Comparison of ENCODE assay signal across 17 cellular contexts in the genomic region with DNA sequence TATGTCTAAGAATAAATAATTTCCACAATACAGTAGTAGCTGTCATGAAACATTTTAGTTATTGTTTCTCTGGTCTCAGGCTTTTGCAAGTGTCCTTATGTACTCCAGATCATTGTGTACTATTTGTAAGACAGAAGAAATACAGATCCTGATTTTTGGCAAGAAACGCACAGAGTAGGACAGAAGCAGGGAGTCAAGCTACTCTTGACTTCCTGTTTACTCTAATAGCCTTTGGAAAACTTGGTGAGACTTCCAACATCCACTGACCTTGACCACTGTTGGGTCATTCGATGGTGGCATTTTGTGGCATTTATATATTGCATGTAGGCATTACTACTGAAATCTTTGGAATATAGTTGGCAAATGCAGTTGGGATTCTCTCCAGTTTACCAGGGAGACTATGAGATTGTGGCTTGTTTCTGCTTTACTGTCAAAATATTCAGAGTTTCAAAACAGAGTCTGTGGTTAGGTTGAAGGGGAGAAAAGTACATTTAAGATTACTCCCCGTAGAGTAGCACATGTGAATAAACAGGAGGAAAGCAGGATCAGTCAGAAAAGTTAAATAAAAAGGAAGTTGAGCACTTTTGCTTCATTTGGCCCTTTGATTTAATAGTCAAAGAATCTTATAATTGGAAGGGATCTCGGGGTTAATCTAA.
"Had no signal": no experiment of that assay in that cellular context is flagged by ENCODE, and none has a peak within 500 bp of the region (broad histone marks: within the 10 kb centered on the region; RNA-seq: fewer than 3 reads in every experiment).

No MANE protein-coding gene starts in this region.

- H3K4me1 Mint-ChIP-seq: activated naive CD8-positive, alpha-beta T cell treated with anti-CD3 and anti-CD28 coated beads for 36 hours; central memory CD8-positive, alpha-beta T cell; stimulated activated effector memory CD8-positive, alpha-beta T cell treated with anti-CD3 and anti-CD28 coated beads, Interleukin-12 subunit alpha, Interleukin-12 subunit beta, amount 100 ng/mL, for 72 hours; T-cell had no signal

- H3K4me3 ChIP-seq: ascending aorta, left lung, prostate gland, SK-N-MC, transverse colon had no signal

- DNase-seq: activated CD4-positive, alpha-beta T cell treated with anti-CD3 and anti-CD28 coated beads, Interleukin-2, amount 50 U/mL, for 1 hour; activated CD8-positive, alpha-beta memory T cell treated with anti-CD3 and anti-CD28 coated beads for 24 hours; activated naive CD8-positive, alpha-beta T cell treated with anti-CD3 and anti-CD28 coated beads for 36 hours; effector memory CD8-positive, alpha-beta T cell; left lung; stimulated activated CD4-positive, alpha-beta T cell treated with anti-CD3 and anti-CD28 coated beads, Interleukin-12 subunit alpha, Interleukin-12 subunit beta, amount 100 ng/mL, for 4 hours; stimulated activated CD4-positive, alpha-beta T cell treated with anti-CD3 and anti-CD28 coated beads, Interleukin-2, amount 100 ng/mL, for 24 hours; T-cell; T1000; transverse colon had no signal

- H3K9me3 ChIP-seq: ascending aorta, left lung, prostate gland, transverse colon had no signal

- ATAC-seq: activated CD4-positive, CD25-positive, alpha-beta regulatory T cell treated with anti-CD3 and anti-CD28 coated beads, Interleukin-2, amount 50 U/mL, for 24 hours; effector memory CD8-positive, alpha-beta T cell; left lung; stimulated activated effector memory CD8-positive, alpha-beta T cell treated with anti-CD3 and anti-CD28 coated beads, Interleukin-12 subunit alpha, Interleukin-12 subunit beta, amount 100 ng/mL, for 72 hours; T-cell had no signal

- H3K36me3 ChIP-seq: ascending aorta, left lung, prostate gland, transverse colon had no signal

- H3K27me3 ChIP-seq: ascending aorta, left lung, transverse colon had no signal

- H3K4me1 ChIP-seq: ascending aorta, left lung, prostate gland had no signal

- H3K27ac ChIP-seq: ascending aorta, left lung, prostate gland, SK-N-MC had no signal

- H3K36me3 Mint-ChIP-seq: activated naive CD8-positive, alpha-beta T cell treated with anti-CD3 and anti-CD28 coated beads for 36 hours; stimulated activated effector memory CD8-positive, alpha-beta T cell treated with anti-CD3 and anti-CD28 coated beads, Interleukin-12 subunit alpha, Interleukin-12 subunit beta, amount 100 ng/mL, for 72 hours; T-cell had no signal

- H3K27me3 Mint-ChIP-seq: activated naive CD8-positive, alpha-beta T cell treated with anti-CD3 and anti-CD28 coated beads for 36 hours; central memory CD8-positive, alpha-beta T cell; dendritic cell treated with granulocyte-macrophage colony-stimulating factor and Interleukin-4, amounts not matched to agents 40 ng/mL and 50 ng/mL, for 4 days; effector memory CD8-positive, alpha-beta T cell; T-cell had no signal

- H3K4me3 Mint-ChIP-seq: activated naive CD8-positive, alpha-beta T cell treated with anti-CD3 and anti-CD28 coated beads for 36 hours; central memory CD8-positive, alpha-beta T cell; dendritic cell treated with granulocyte-macrophage colony-stimulating factor and Interleukin-4, amounts not matched to agents 40 ng/mL and 50 ng/mL, for 4 days; effector memory CD8-positive, alpha-beta T cell; stimulated activated effector memory CD8-positive, alpha-beta T cell treated with anti-CD3 and anti-CD28 coated beads, Interleukin-12 subunit alpha, Interleukin-12 subunit beta, amount 100 ng/mL, for 72 hours; T-cell had no signal

- H3K27ac Mint-ChIP-seq: activated naive CD8-positive, alpha-beta T cell treated with anti-CD3 and anti-CD28 coated beads for 36 hours; dendritic cell treated with granulocyte-macrophage colony-stimulating factor and Interleukin-4, amounts not matched to agents 40 ng/mL and 50 ng/mL, for 4 days; effector memory CD8-positive, alpha-beta T cell; stimulated activated effector memory CD8-positive, alpha-beta T cell treated with anti-CD3 and anti-CD28 coated beads, Interleukin-12 subunit alpha, Interleukin-12 subunit beta, amount 100 ng/mL, for 72 hours; T-cell had no signal

- H3K9me3 Mint-ChIP-seq: dendritic cell treated with granulocyte-macrophage colony-stimulating factor and Interleukin-4, amounts not matched to agents 40 ng/mL and 50 ng/mL, for 4 days had no signal
